ENCODE assay signal across 10 cellular contexts in genomic region chr3:66490214-66490613, GRCh38. TPM values are rescaled to one million over a fixed set of nuclear protein-coding genes. Genes with fewer than 3 reads are reported as not detected.
DNase-seq lines count a peak whose midpoint lies in the region; ATAC-seq and TF ChIP-seq lines count a peak whose summit lies in the region.
"Had no signal": no experiment of that assay in that cellular context is flagged by ENCODE, and none has a peak within 500 bp of the region (broad histone marks: within the 10 kb centered on the region; RNA-seq: fewer than 3 reads in every experiment).

No MANE protein-coding gene starts in this region.

- BruUV-seq in MCF 10A (replicated peaks; lab: Mats Ljungman, UMichigan) (no TSS peak), mammary epithelial cell (replicated peaks; lab: Mats Ljungman, UMichigan) (no TSS peak)

- no peak for ATAC-seq in upper lobe of left lung (ENCODE audit: low FRiP score in 2 of 2)
- ATAC-seq in HG03442 (IDR thresholded peaks at IDR 0.05; ENCODE audit: unreplicated experiment): no peak

- 4% methylated on average over 4 of the region's 4 CpGs for WGBS in mammary epithelial cell (ENCODE audit: low coverage, missing lambda C conversion rate)
- 2% methylated on average over 4 of the region's 4 CpGs for WGBS in upper lobe of left lung, 2 donors

- in situ Hi-C loops in mammary epithelial cell (cut with MboI; ENCODE audit: low sequenced_read_pairs in 2 of 2): no loop called here

- H3K9ac ChIP-seq in mammary epithelial cell (ENCODE audit: insufficient read depth, low read length): no peak overlapping the region

- intact Hi-C loops in MCF 10A (cut with micrococcal nuclease) (no loop called here), mammary epithelial cell (cut with micrococcal nuclease) (no loop called here)

- H3K36me3 Mint-ChIP-seq in MCF 10A (ENCODE audit: insufficient read depth, unreplicated experiment) (peaks cover 9% of the 10 kb centered on the region), HFFc6 (ENCODE audit: low read depth) (no peaks in the 10 kb centered on the region)

- no peak overlapping the region for H2AFZ ChIP-seq in mammary epithelial cell (ENCODE audit: low read depth, low read length)

- TF ChIP-seq CTCF in MCF 10A (IDR thresholded peaks at IDR 0.05; ENCODE audit: unreplicated experiment): no peak
- TF ChIP-seq CTCF in mammary epithelial cell (conservative IDR thresholded peaks at IDR 0.05 in 1 of 2, IDR thresholded peaks at IDR 0.05 in 1 of 2; ENCODE audit: extremely low read depth in 1 of 2, insufficient read depth in 1 of 2, low read depth in 1 of 2, low read length in 2 of 2): no peak
- TF ChIP-seq CTCF in Peyer's patch (IDR thresholded peaks at IDR 0.05): no peak
- TF ChIP-seq CTCF in fibroblast of the aortic adventitia (IDR thresholded peaks at IDR 0.05; ENCODE audit: insufficient read depth, low read length): no peak
- TF ChIP-seq CTCF in upper lobe of left lung (IDR thresholded peaks at IDR 0.05): no peak
- TF ChIP-seq CTCF in HFFc6 (IDR thresholded peaks at IDR 0.05): no peak

- no peak overlapping the region for H3K27ac Mint-ChIP-seq in MCF 10A (ENCODE audit: low read depth, unreplicated experiment)
- no peak overlapping the region for H3K27ac Mint-ChIP-seq in HFFc6

- no peaks in the 10 kb centered on the region for H3K79me2 ChIP-seq in mammary epithelial cell (ENCODE audit: insufficient read depth, low read length)

- H3K27me3 Mint-ChIP-seq in MCF 10A (ENCODE audit: insufficient read depth, unreplicated experiment): no peaks in the 10 kb centered on the region
- peaks cover 6% of the 10 kb centered on the region for H3K27me3 Mint-ChIP-seq in HFFc6 (ENCODE audit: insufficient read depth)

- no peak for TF ChIP-seq POLR2A in Peyer's patch (IDR thresholded peaks at IDR 0.05)
- peak in 1 of 4 donors; percentile 11 for TF ChIP-seq POLR2A in upper lobe of left lung (IDR thresholded peaks at IDR 0.05)

- H3K9me3 Mint-ChIP-seq in MCF 10A (ENCODE audit: unreplicated experiment) (no peaks in the 10 kb centered on the region), HFFc6 (no peaks in the 10 kb centered on the region)

- no peak overlapping the region for H3K4me3 ChIP-seq in mammary epithelial cell (replicated peaks in 1 of 3; ENCODE audit: insufficient read depth in 1 of 3, low read depth in 2 of 3, low read length in 3 of 3)
- no peak overlapping the region for H3K4me3 ChIP-seq in Peyer's patch
- no peak overlapping the region for H3K4me3 ChIP-seq in fibroblast of the aortic adventitia (ENCODE audit: low read depth, low read length)
- H3K4me3 ChIP-seq in upper lobe of left lung: no peak overlapping the region

- peak; percentile 49 for DNase-seq in MCF 10A (ENCODE audit: unreplicated experiment)
- no peak for DNase-seq in mammary epithelial cell
- peak in 2 of 3 donors; percentile 40 to 69 for DNase-seq in Peyer's patch
- peak; percentile 55 for DNase-seq in fibroblast of the aortic adventitia (ENCODE audit: low read depth)
- DNase-seq in upper lobe of left lung: peak in 1 of 2 donors; percentile 60
- no peak for DNase-seq in NCI-H146 treated with DMSO at 0.1 percent for 48 hours (lab: John Stamatoyannopoulos, UW; ENCODE audit: unreplicated experiment)
- DNase-seq in HFFc6: no peak
- DNase-seq: activated CD4-positive, CD25-positive, alpha-beta regulatory T cell treated with anti-CD3 and anti-CD28 coated beads, Interleukin-2, amount 50 U/mL, for 72 hours; DMS 273 treated with DMSO at 0.1 percent for 48 hours had no signal

- no peaks in the 10 kb centered on the region for H3K4me1 ChIP-seq in mammary epithelial cell (ENCODE audit: insufficient read depth, low read length)
- peaks cover 0 to 80% (median 9%) of the 10 kb centered on the region in 4 donors for H3K4me1 ChIP-seq in Peyer's patch
- peaks cover 55 to 92% (median 62%) of the 10 kb centered on the region in 4 donors for H3K4me1 ChIP-seq in upper lobe of left lung

- CTCF ChIA-PET in MCF 10A (lab: Yijun Ruan, JAX) (interaction anchor here (0.6 to 2.6 kb wide), 6 partner anchors 12 to 326 kb away, joined by 3 to 16 read pairs (median 4); no protein-coding TSS in a partner anchor), mammary epithelial cell (lab: Charles Lee; ENCODE audit: low non-redundant PET) (no interaction called here)

- no peaks in the 10 kb centered on the region for H4K20me1 ChIP-seq in mammary epithelial cell (ENCODE audit: insufficient read depth, low read length)

- POLR2A ChIA-PET in MCF 10A (lab: Yijun Ruan, JAX): interaction anchor here (0.6 to 1.8 kb wide), 2 partner anchors 9 to 1535 kb away, joined by 3 to 5 read pairs; no protein-coding TSS in a partner anchor

- H3K9me3 ChIP-seq in mammary epithelial cell (replicated peaks; ENCODE audit: insufficient read depth, low read length) (no peaks in the 10 kb centered on the region), Peyer's patch (no peaks in the 10 kb centered on the region), upper lobe of left lung (no peaks in the 10 kb centered on the region)

- H3K27ac ChIP-seq in mammary epithelial cell (ENCODE audit: insufficient read depth, low read depth, low read length): no peak overlapping the region
- peak overlapping the region; percentile 11 to 67 (median 35) for H3K27ac ChIP-seq in Peyer's patch
- peak overlapping the region in 3 of 4 donors; percentile 55 to 75 (median 73) for H3K27ac ChIP-seq in upper lobe of left lung

- TF ChIP-seq EP300 in upper lobe of left lung (IDR thresholded peaks at IDR 0.05): peak in 1 of 4 donors; percentile 85

- H3K4me3 Mint-ChIP-seq in MCF 10A (ENCODE audit: unreplicated experiment) (no peak overlapping the region), HFFc6 (no peak overlapping the region)

- H3K36me3 ChIP-seq in mammary epithelial cell (ENCODE audit: insufficient read depth, low read length): no peaks in the 10 kb centered on the region
- no peaks in the 10 kb centered on the region for H3K36me3 ChIP-seq in Peyer's patch
- H3K36me3 ChIP-seq in upper lobe of left lung: no peaks in the 10 kb centered on the region

- peaks cover 39% of the 10 kb centered on the region for H3K4me1 Mint-ChIP-seq in MCF 10A (ENCODE audit: insufficient read depth, unreplicated experiment)
- H3K4me1 Mint-ChIP-seq in HFFc6 (ENCODE audit: low read depth): peaks cover 25% of the 10 kb centered on the region

- dilution Hi-C loops in mammary epithelial cell (cut with HindIII; ENCODE audit: low sequenced_read_pairs): loop anchor here (5.0 kb wide), 1 partner anchor 83 kb away; no protein-coding TSS in a partner anchor

- H3K27me3 ChIP-seq in mammary epithelial cell (ENCODE audit: insufficient read depth, low read length) (no peaks in the 10 kb centered on the region), Peyer's patch (no peaks in the 10 kb centered on the region), upper lobe of left lung (no peaks in the 10 kb centered on the region)

- H3K4me2 ChIP-seq in mammary epithelial cell (ENCODE audit: insufficient read depth, low read depth, low read length): no peak overlapping the region

RNA-seq across cellular contexts. Expression of gene LRIG1, which starts 10.6 kb away (rescaled TPM):
- total RNA-seq in MCF 10A (2022) (15.2 and 17.2 TPM in 2 replicates), mammary epithelial cell (10 to 100 TPM; 11.7 to 15.3 TPM), Peyer's patch (10 to 100 TPM; 28.5 to 65.2 (median 59.2) TPM), fibroblast of the aortic adventitia (ENCODE audit: low replicate concordance) (3.9 and 26.4 TPM in 2 replicates), upper lobe of left lung (100 to 1,000 TPM in 2 of 6 donors, 10 to 100 TPM in 4; 45.2 to 119 (median 81.9) TPM)
- 10.4 TPM for polyA plus RNA-seq in mammary epithelial cell
- polyA minus RNA-seq in mammary epithelial cell: 82.8 TPM
- 1 to 10 TPM; 1.7 to 2.7 (median 2.2) TPM for total RNA-seq in HFFc6 (2021; fragmentation: NEBNext Ultra II Directional; extraction: Animal tissue kit (Norgen Biotek cat#: 25700))

Comparison
In these comparisons a context has a peak if more than half of its experiments do, and no peak if none do; other contexts are left out.
1. DNase-seq: peak in MCF 10A (single experiment), Peyer's patch (2 of 3) and fibroblast of the aortic adventitia (single experiment); none in mammary epithelial cell (single experiment), NCI-H146 treated with DMSO at 0.1 percent for 48 hours (single experiment) and HFFc6 (single experiment).